In genomic region chr21:31983120-31983519, GRCh38 we compare ENCODE assay signal across 25 cellular contexts.
"Had no signal": no experiment of that assay in that cellular context is flagged by ENCODE, and none has a peak within 500 bp of the region (broad histone marks: within the 10 kb centered on the region; RNA-seq: fewer than 3 reads in every experiment).

No MANE protein-coding gene starts in this region.

- H3K36me3 Mint-ChIP-seq: activated naive CD8-positive, alpha-beta T cell; T-cell had no signal

- H3K4me1 ChIP-seq: adrenal gland, ascending aorta, colonic mucosa, esophagus squamous epithelium, gastrocnemius medialis, prostate gland, upper lobe of left lung had no signal

- DNase-seq: activated CD4-positive, alpha-beta T cell treated with anti-CD3 and anti-CD28 coated beads for 1 hour; activated CD4-positive, alpha-beta T cell treated with anti-CD3 and anti-CD28 coated beads, Interleukin-2, amount 50 U/mL, for 1 hour; activated CD8-positive, alpha-beta T cell treated with anti-CD3 and anti-CD28 coated beads, Interleukin-2, amount 10 ng/mL, durations not matched to agents 7 days and 5 days; activated naive CD4-positive, alpha-beta T cell; adrenal gland; colonic mucosa; dorsolateral prefrontal cortex; effector memory CD8-positive, alpha-beta T cell; esophagus squamous epithelium; gastrocnemius medialis; hypothalamus; left cardiac atrium; naive thymus-derived CD8-positive, alpha-beta T cell; right cardiac atrium; stimulated activated CD4-positive, alpha-beta T cell treated with anti-CD3 and anti-CD28 coated beads, Interleukin-12 subunit alpha, Interleukin-12 subunit beta, amount 100 ng/mL, for 4 hours; stimulated activated CD4-positive, alpha-beta T cell treated with anti-CD3 and anti-CD28 coated beads, Interleukin-4, amount 100 ng/mL, for 4 hours; stimulated activated naive CD8-positive, alpha-beta T cell treated with anti-CD3 and anti-CD28 coated beads, Interleukin-15, Interleukin-2, amounts not matched to agents 100 U/mL and 50 U/mL, for 24 hours; T-cell had no signal

- H3K27ac ChIP-seq: adrenal gland, ascending aorta, colonic mucosa, dorsolateral prefrontal cortex, esophagus squamous epithelium, gastrocnemius medialis, prostate gland had no signal

- H3K4me3 Mint-ChIP-seq: activated CD8-positive, alpha-beta T cell treated with anti-CD3 and anti-CD28 coated beads, Interleukin-2, amount 10 ng/mL, durations not matched to agents 7 days and 5 days; activated naive CD8-positive, alpha-beta T cell; activated T-helper 17 cell treated with anti-CD3 and anti-CD28 coated beads, Interleukin-2, amount 50 U/mL, for 72 hours; central memory CD8-positive, alpha-beta T cell; effector memory CD8-positive, alpha-beta T cell; mesothelial cell of epicardium; naive thymus-derived CD8-positive, alpha-beta T cell; T-cell had no signal

- ATAC-seq: activated CD8-positive, alpha-beta T cell treated with anti-CD3 and anti-CD28 coated beads, Interleukin-2, amount 10 ng/mL, durations not matched to agents 7 days and 5 days; activated T-helper 17 cell treated with anti-CD3 and anti-CD28 coated beads, Interleukin-2, amount 50 U/mL, for 72 hours; effector memory CD8-positive, alpha-beta T cell; gastrocnemius medialis; left cardiac atrium; naive thymus-derived CD8-positive, alpha-beta T cell; right cardiac atrium; stimulated activated naive CD8-positive, alpha-beta T cell treated with anti-CD3 and anti-CD28 coated beads, Interleukin-15, Interleukin-2, amounts not matched to agents 100 U/mL and 50 U/mL, for 24 hours; T-cell had no signal

- H3K27ac Mint-ChIP-seq: activated CD8-positive, alpha-beta T cell treated with anti-CD3 and anti-CD28 coated beads, Interleukin-2, amount 10 ng/mL, durations not matched to agents 7 days and 5 days; activated naive CD8-positive, alpha-beta T cell; activated T-helper 17 cell treated with anti-CD3 and anti-CD28 coated beads, Interleukin-2, amount 50 U/mL, for 72 hours; effector memory CD8-positive, alpha-beta T cell; T-cell had no signal

- H3K4me3 ChIP-seq: adrenal gland, ascending aorta, colonic mucosa, dorsolateral prefrontal cortex, esophagus squamous epithelium, gastrocnemius medialis, prostate gland, upper lobe of left lung had no signal

- H3K9me3 ChIP-seq: adrenal gland, ascending aorta, colonic mucosa, esophagus squamous epithelium, gastrocnemius medialis, prostate gland, upper lobe of left lung had no signal

- H3K4me1 Mint-ChIP-seq: activated T-helper 17 cell treated with anti-CD3 and anti-CD28 coated beads, Interleukin-2, amount 50 U/mL, for 72 hours; central memory CD8-positive, alpha-beta T cell; T-cell had no signal

- H3K36me3 ChIP-seq: adrenal gland, ascending aorta, colonic mucosa, esophagus squamous epithelium, gastrocnemius medialis, prostate gland, upper lobe of left lung had no signal

- H3K27me3 ChIP-seq: adrenal gland, ascending aorta, colonic mucosa, dorsolateral prefrontal cortex, esophagus squamous epithelium, gastrocnemius medialis, upper lobe of left lung had no signal
